In the genomic region with DNA sequence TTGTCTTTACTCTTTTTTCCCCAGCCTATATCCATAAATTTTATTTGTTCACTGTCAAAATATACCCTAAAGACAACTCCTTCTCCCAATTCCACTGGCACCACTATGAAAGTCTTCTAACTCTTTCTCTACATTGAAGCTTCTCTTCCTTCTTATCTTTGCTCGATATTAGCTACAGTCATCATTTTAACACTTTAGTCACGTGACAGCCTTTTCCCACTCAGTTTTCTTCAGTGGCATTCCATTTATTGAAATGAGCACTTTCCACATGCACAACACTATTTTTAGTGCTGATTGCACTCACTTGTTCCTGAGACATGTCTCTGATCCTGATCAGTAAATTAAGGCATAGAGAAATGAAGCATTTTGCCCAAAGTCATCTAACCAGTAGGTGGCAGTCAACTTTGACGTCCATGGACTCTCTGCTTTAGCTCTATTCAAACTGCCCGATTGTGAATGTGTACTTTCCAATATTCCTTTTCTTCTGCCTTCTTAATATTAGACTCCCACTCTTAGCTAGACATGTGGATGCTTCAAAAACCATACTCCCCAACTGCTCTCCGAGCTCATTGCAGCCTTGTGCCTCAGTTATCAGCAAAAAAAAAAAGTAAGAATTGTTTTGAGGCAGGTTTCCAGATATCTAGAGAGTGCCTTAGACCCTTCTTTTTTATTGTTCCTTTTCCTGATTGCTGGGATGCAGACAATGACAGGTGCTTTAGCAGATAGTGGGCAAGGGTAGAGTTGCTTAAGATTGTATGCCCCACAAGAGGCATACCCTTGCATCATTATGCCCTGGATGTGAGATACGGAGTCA, we compare ENCODE assay signal across 9 cellular contexts.
DNase-seq lines count a peak whose midpoint lies in the region; ATAC-seq and TF ChIP-seq lines count a peak whose summit lies in the region.
"Had no signal": no experiment of that assay in that cellular context is flagged by ENCODE, and none has a peak within 500 bp of the region (broad histone marks: within the 10 kb centered on the region; RNA-seq: fewer than 3 reads in every experiment).

No MANE protein-coding gene starts in this region.

- peak; percentile 67 for ATAC-seq in GM21717 (IDR thresholded peaks at IDR 0.05; ENCODE audit: unreplicated experiment)
- ATAC-seq in GM18511 (IDR thresholded peaks at IDR 0.05; ENCODE audit: unreplicated experiment): no peak

- peak; percentile 20 for TF ChIP-seq CTCF in coronary artery (IDR thresholded peaks at IDR 0.05)

- H3K4me3 ChIP-seq in coronary artery: no peak overlapping the region

- DNase-seq in AG08395 (ENCODE audit: low spot score): peak; percentile 5
- peak; percentile 14 for DNase-seq in NCI-H526 treated with DMSO at 0.1 percent for 48 hours (lab: John Stamatoyannopoulos, UW)
- no peak for DNase-seq in coronary artery (ENCODE audit: low spot score)
- DNase-seq in pons (ENCODE audit: low spot score): peak; percentile 62
- DNase-seq in activated gamma-delta T cell treated with Interleukin-2 at 50 U/mL for 16 hours: no peak
- DNase-seq in stimulated activated CD4-positive, alpha-beta T cell treated with anti-CD3 and anti-CD28 coated beads, Interleukin-2, amount 100 ng/mL, for 48 hours: no peak
- DNase-seq: activated naive CD8-positive, alpha-beta T cell treated with anti-CD3 and anti-CD28 coated beads, Interleukin-2, amount 10 ng/mL, durations not matched to agents 7 days and 5 days had no signal

- H3K27ac ChIP-seq in coronary artery: no peak overlapping the region

Comparison
In these comparisons a context has a peak if more than half of its experiments do, and no peak if none do; other contexts are left out.
1. DNase-seq: peak in AG08395 (single experiment), NCI-H526 treated with DMSO at 0.1 percent for 48 hours (single experiment) and pons (single experiment); none in coronary artery (single experiment), activated gamma-delta T cell treated with Interleukin-2 at 50 U/mL for 16 hours (single experiment) and stimulated activated CD4-positive, alpha-beta T cell treated with anti-CD3 and anti-CD28 coated beads, Interleukin-2, amount 100 ng/mL, for 48 hours (0 of 2).